In genomic region chr12:49791156-49791555, GRCh38 we compare ENCODE assay signal across 21 cellular contexts.
"Had no signal": no experiment of that assay in that cellular context is flagged by ENCODE, and none has a peak within 500 bp of the region (broad histone marks: within the 10 kb centered on the region; RNA-seq: fewer than 3 reads in every experiment).

No MANE protein-coding gene starts in this region.

- H3K9me3 ChIP-seq: adrenal gland, sigmoid colon, thoracic aorta, upper lobe of left lung had no signal

- H3K9me3 Mint-ChIP-seq: dendritic cell treated with granulocyte-macrophage colony-stimulating factor and Interleukin-4, amounts not matched to agents 40 ng/mL and 50 ng/mL, for 4 days had no signal

- H3K4me3 Mint-ChIP-seq: activated naive CD8-positive, alpha-beta T cell; activated T-helper 17 cell treated with anti-CD3 and anti-CD28 coated beads, Interleukin-2, amount 50 U/mL, for 72 hours; dendritic cell treated with granulocyte-macrophage colony-stimulating factor and Interleukin-4, amounts not matched to agents 40 ng/mL and 50 ng/mL, for 4 days; natural killer cell treated with Interleukin-12 subunit alpha and Interleukin-12 subunit beta and Interleukin-15 and Interleukin-18, amount 100 ng/mL, for 72 hours had no signal

- H3K27me3 ChIP-seq: adrenal gland, ascending aorta, brain microvascular endothelial cell, sigmoid colon, upper lobe of left lung had no signal

- ATAC-seq: activated T-helper 17 cell treated with anti-CD3 and anti-CD28 coated beads, Interleukin-2, amount 50 U/mL, for 72 hours; esophagus mucosa; left lobe of liver; natural killer cell treated with Interleukin-12 subunit alpha and Interleukin-12 subunit beta and Interleukin-15 and Interleukin-18, amount 100 ng/mL, for 72 hours had no signal

- H3K4me2 ChIP-seq: smooth muscle cell had no signal

- H3K27ac Mint-ChIP-seq: activated naive CD8-positive, alpha-beta T cell; activated T-helper 17 cell treated with anti-CD3 and anti-CD28 coated beads, Interleukin-2, amount 50 U/mL, for 72 hours; dendritic cell treated with granulocyte-macrophage colony-stimulating factor and Interleukin-4, amounts not matched to agents 40 ng/mL and 50 ng/mL, for 4 days; natural killer cell treated with Interleukin-12 subunit alpha and Interleukin-12 subunit beta and Interleukin-15 and Interleukin-18, amount 100 ng/mL, for 72 hours had no signal

- H3K4me1 Mint-ChIP-seq: activated T-helper 17 cell treated with anti-CD3 and anti-CD28 coated beads, Interleukin-2, amount 50 U/mL, for 72 hours had no signal

- H3K4me1 ChIP-seq: adrenal gland, ascending aorta, upper lobe of left lung had no signal

- H3K36me3 Mint-ChIP-seq: activated naive CD8-positive, alpha-beta T cell; natural killer cell treated with Interleukin-12 subunit alpha and Interleukin-12 subunit beta and Interleukin-15 and Interleukin-18, amount 100 ng/mL, for 72 hours had no signal

- DNase-seq: activated T-cell treated with anti-CD3 and anti-CD28 coated beads, Interleukin-2, amount 50 U/mL, for 1 hour; adrenal gland; brain microvascular endothelial cell; caudate nucleus; effector CD4-positive, alpha-beta T cell; foreskin melanocyte; midbrain; sigmoid colon; stimulated activated CD4-positive, alpha-beta T cell treated with anti-CD3 and anti-CD28 coated beads, Interleukin-2, amount 100 ng/mL, for 48 hours; stimulated activated naive CD4-positive, alpha-beta T cell treated with Interleukin-2 at 50 U/mL for 16 hours; T-helper 9 cell had no signal

- H3K27me3 Mint-ChIP-seq: activated naive CD8-positive, alpha-beta T cell; activated T-helper 17 cell treated with anti-CD3 and anti-CD28 coated beads, Interleukin-2, amount 50 U/mL, for 72 hours; natural killer cell treated with Interleukin-12 subunit alpha and Interleukin-12 subunit beta and Interleukin-15 and Interleukin-18, amount 100 ng/mL, for 72 hours had no signal

- H3K4me3 ChIP-seq: adrenal gland, ascending aorta, sigmoid colon, smooth muscle cell, thoracic aorta, upper lobe of left lung had no signal

- H3K27ac ChIP-seq: adrenal gland, ascending aorta, brain microvascular endothelial cell, sigmoid colon, thoracic aorta, upper lobe of left lung had no signal
